In the genomic region with DNA sequence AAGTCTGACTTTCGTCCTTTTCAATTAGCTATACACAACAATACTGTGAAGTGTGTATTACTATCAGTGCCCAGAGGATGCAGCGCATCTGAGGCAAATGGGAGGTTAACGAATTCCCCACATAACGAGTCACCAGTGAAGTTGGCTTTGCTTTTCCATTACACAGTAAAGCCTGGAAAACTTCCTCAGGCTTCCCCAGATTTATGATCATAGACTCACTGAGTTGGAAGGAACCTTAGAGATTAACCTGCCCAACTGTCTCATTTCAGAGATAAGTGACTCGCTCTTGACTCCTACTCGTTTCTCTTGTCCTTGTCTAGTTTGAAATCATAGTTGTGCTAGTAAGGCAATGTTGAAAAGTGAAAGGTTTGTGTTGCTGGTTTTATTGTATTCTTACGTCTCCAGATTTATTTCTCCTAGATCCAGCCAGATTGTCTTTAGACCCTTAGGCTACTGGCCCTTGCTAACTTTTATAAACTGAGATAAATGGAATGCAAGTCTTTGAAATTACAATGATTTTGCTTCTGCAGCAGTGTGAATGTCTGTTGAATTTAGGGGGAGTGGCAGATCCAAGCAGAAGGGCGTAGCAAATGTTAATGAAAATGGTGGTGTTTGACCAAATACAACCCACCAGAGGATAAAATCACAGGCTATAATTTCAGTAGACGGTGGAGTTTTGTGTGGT, we compare ENCODE assay signal across 1 cellular context.
TF ChIP-seq lines count a peak whose summit lies in the region.

No MANE protein-coding gene starts in this region.

TF ChIP-seq in WTC11, 78 proteins besides CTCF, POLR2A, EP300 and RAD21 (continued from another document):
- TF ChIP-seq CBFB (CRISPR knock-in tag; IDR thresholded peaks at IDR 0.05; ENCODE audit: low read depth) (no peak), USF1 (CRISPR knock-in tag; IDR thresholded peaks at IDR 0.05) (no peak), AR (CRISPR knock-in tag; IDR thresholded peaks at IDR 0.05) (no peak), ATF1 (CRISPR knock-in tag; IDR thresholded peaks at IDR 0.05) (no peak), ZBTB21 (CRISPR knock-in tag; IDR thresholded peaks at IDR 0.05; ENCODE audit: borderline replicate concordance) (no peak), SOX15 (CRISPR knock-in tag; IDR thresholded peaks at IDR 0.05) (no peak), ESRRA (CRISPR knock-in tag; IDR thresholded peaks at IDR 0.05; ENCODE audit: borderline replicate concordance) (no peak)
